ENCODE assay signal across 9 cellular contexts in genomic region chr4:111631157-111631999, GRCh38.
DNase-seq lines count a peak whose midpoint lies in the region; ATAC-seq and TF ChIP-seq lines count a peak whose summit lies in the region.
"Had no signal": no experiment of that assay in that cellular context is flagged by ENCODE, and none has a peak within 500 bp of the region (broad histone marks: within the 10 kb centered on the region; RNA-seq: fewer than 3 reads in every experiment).

No MANE protein-coding gene starts in this region.

- H3K4me1 ChIP-seq in RWPE2 (ENCODE audit: insufficient read depth, poor library complexity, severe bottlenecking) (no peaks in the 10 kb centered on the region), upper lobe of left lung (no peaks in the 10 kb centered on the region)

- ATAC-seq in RWPE2 (ENCODE audit: low read depth) (0 out of 3 replicates have a peak, but pooled peaks have one; percentile 50), upper lobe of left lung (ENCODE audit: low FRiP score in 2 of 2) (no peak)

- no peak for TF ChIP-seq POLR2A in upper lobe of left lung (IDR thresholded peaks at IDR 0.05)

- H3K4me3 ChIP-seq in RWPE2 (ENCODE audit: severe bottlenecking) = no peak overlapping the region
- H3K4me3 ChIP-seq in kidney epithelial cell (ENCODE audit: low read depth, low read length) = no peak overlapping the region
- H3K4me3 ChIP-seq in upper lobe of left lung = no peak overlapping the region

- no peak for TF ChIP-seq EP300 in upper lobe of left lung (IDR thresholded peaks at IDR 0.05)

- no peaks in the 10 kb centered on the region for H3K9me3 ChIP-seq in RWPE2 (ENCODE audit: severe bottlenecking)
- H3K9me3 ChIP-seq in upper lobe of left lung = no peaks in the 10 kb centered on the region

- peak; percentile 54 for DNase-seq in ELR (ENCODE audit: low read depth)
- DNase-seq in HCEC 1CT = peak; percentile 12
- DNase-seq in RWPE2 (ENCODE audit: low spot score) = no peak
- DNase-seq in kidney epithelial cell (ENCODE audit: low read depth) = no peak
- DNase-seq in DMS153 (lab: John Stamatoyannopoulos, UW) = no peak
- no peak for DNase-seq in upper lobe of left lung
- DNase-seq in hypothalamus (lab: John Stamatoyannopoulos, UW) = no peak
- no peak for DNase-seq in NCI-H187 (lab: John Stamatoyannopoulos, UW)
- DNase-seq: T-helper 2 cell had no signal

- no peak overlapping the region for H3K27ac ChIP-seq in RWPE2 (ENCODE audit: poor library complexity, severe bottlenecking)
- no peak overlapping the region for H3K27ac ChIP-seq in upper lobe of left lung

- 63 to 79% methylated on average over 2 of the region's 2 CpGs for WGBS in upper lobe of left lung, 2 donors

- TF ChIP-seq CTCF in RWPE2 (IDR thresholded peaks at IDR 0.05; ENCODE audit: poor library complexity, severe bottlenecking) (peak; percentile 37), kidney epithelial cell (IDR thresholded peaks at IDR 0.05; ENCODE audit: insufficient read depth, low read length, poor library complexity, severe bottlenecking) (peak; percentile 62), upper lobe of left lung (IDR thresholded peaks at IDR 0.05) (peak in 1 of 6 experiments; percentile 6)

- H3K36me3 ChIP-seq in RWPE2 (ENCODE audit: low read depth) (no peaks in the 10 kb centered on the region), kidney epithelial cell (ENCODE audit: control insufficient read depth, insufficient read depth, low read length) (no peaks in the 10 kb centered on the region), upper lobe of left lung (no peaks in the 10 kb centered on the region)

- H3K27me3 ChIP-seq in RWPE2 (ENCODE audit: insufficient read depth, poor library complexity, severe bottlenecking) (no peaks in the 10 kb centered on the region), kidney epithelial cell (ENCODE audit: control insufficient read depth, insufficient read depth, low read length) (no peaks in the 10 kb centered on the region), upper lobe of left lung (no peaks in the 10 kb centered on the region)

Comparison
In these comparisons a context has a peak if more than half of its experiments do, and no peak if none do; other contexts are left out.
1. DNase-seq: peak in ELR (single experiment) and HCEC 1CT (single experiment); none in RWPE2 (single experiment), kidney epithelial cell (single experiment), DMS153 (single experiment), upper lobe of left lung (0 of 2), hypothalamus (0 of 51) and NCI-H187 (0 of 2).